In genomic region chr6:18261877-18262276, GRCh38 we compare ENCODE assay signal across 9 cellular contexts. TPM values are rescaled to one million over a fixed set of nuclear protein-coding genes. Genes with fewer than 3 reads are reported as not detected.
DNase-seq lines count a peak whose midpoint lies in the region; ATAC-seq and TF ChIP-seq lines count a peak whose summit lies in the region.
"Had no signal": no experiment of that assay in that cellular context is flagged by ENCODE, and none has a peak within 500 bp of the region (broad histone marks: within the 10 kb centered on the region; RNA-seq: fewer than 3 reads in every experiment).

No MANE protein-coding gene starts in this region.

- H3K4me3 Mint-ChIP-seq in Calu3 (ENCODE audit: low read depth, unreplicated experiment) = peak overlapping the region; percentile 79
- peak overlapping the region; percentile 99 for H3K4me3 Mint-ChIP-seq in activated naive CD8-positive, alpha-beta T cell treated with anti-CD3 and anti-CD28 coated beads for 36 hours
- peak overlapping the region; percentile 99 for H3K4me3 Mint-ChIP-seq in natural killer cell treated with Interleukin-12 subunit alpha and Interleukin-12 subunit beta and Interleukin-15 and Interleukin-18, amount 100 ng/mL, for 72 hours

- peaks cover 19% of the 10 kb centered on the region for H3K4me1 ChIP-seq in HUES48 (ENCODE audit: control insufficient read depth, insufficient read depth, low read length)

- no peak for ATAC-seq in natural killer cell treated with Interleukin-12 subunit alpha and Interleukin-12 subunit beta and Interleukin-15 and Interleukin-18, amount 100 ng/mL, for 72 hours
- ATAC-seq in sciatic nerve = no peak

- CTCF ChIA-PET in Calu3 (lab: Charles Lee) = no interaction called here

- H3K36me3 Mint-ChIP-seq in Calu3 (ENCODE audit: insufficient read depth, unreplicated experiment) = peaks cover 57% of the 10 kb centered on the region
- peaks cover 57% of the 10 kb centered on the region for H3K36me3 Mint-ChIP-seq in activated naive CD8-positive, alpha-beta T cell treated with anti-CD3 and anti-CD28 coated beads for 36 hours
- H3K36me3 Mint-ChIP-seq in natural killer cell treated with Interleukin-12 subunit alpha and Interleukin-12 subunit beta and Interleukin-15 and Interleukin-18, amount 100 ng/mL, for 72 hours = peaks cover 18% of the 10 kb centered on the region

- H3K9me3 ChIP-seq in HUES48 (ENCODE audit: control insufficient read depth, insufficient read depth, low read length) = no peaks in the 10 kb centered on the region

- peaks cover 38% of the 10 kb centered on the region for H3K4me1 Mint-ChIP-seq in Calu3 (ENCODE audit: low read depth, unreplicated experiment)
- H3K4me1 Mint-ChIP-seq in activated naive CD8-positive, alpha-beta T cell treated with anti-CD3 and anti-CD28 coated beads for 36 hours = peaks cover 48% of the 10 kb centered on the region
- peaks cover 49 to 53% of the 10 kb centered on the region in 2 donors for H3K4me1 Mint-ChIP-seq in natural killer cell treated with Interleukin-12 subunit alpha and Interleukin-12 subunit beta and Interleukin-15 and Interleukin-18, amount 100 ng/mL, for 72 hours (ENCODE audit: low read depth in 2 of 2)

- H3K27me3 ChIP-seq in HUES48 (ENCODE audit: control insufficient read depth, insufficient read depth, low read length) = no peaks in the 10 kb centered on the region

- no peaks in the 10 kb centered on the region for H3K27me3 Mint-ChIP-seq in Calu3 (ENCODE audit: unreplicated experiment)
- no peaks in the 10 kb centered on the region for H3K27me3 Mint-ChIP-seq in activated naive CD8-positive, alpha-beta T cell treated with anti-CD3 and anti-CD28 coated beads for 36 hours
- no peaks in the 10 kb centered on the region for H3K27me3 Mint-ChIP-seq in natural killer cell treated with Interleukin-12 subunit alpha and Interleukin-12 subunit beta and Interleukin-15 and Interleukin-18, amount 100 ng/mL, for 72 hours

- H3K9me3 Mint-ChIP-seq in Calu3 (ENCODE audit: low read depth, unreplicated experiment) = no peaks in the 10 kb centered on the region
- H3K9me3 Mint-ChIP-seq in activated naive CD8-positive, alpha-beta T cell treated with anti-CD3 and anti-CD28 coated beads for 36 hours = no peaks in the 10 kb centered on the region
- no peaks in the 10 kb centered on the region for H3K9me3 Mint-ChIP-seq in natural killer cell treated with Interleukin-12 subunit alpha and Interleukin-12 subunit beta and Interleukin-15 and Interleukin-18, amount 100 ng/mL, for 72 hours

- no peak overlapping the region for H3K9ac ChIP-seq in HUES48 (ENCODE audit: low read depth, low read length)

- no peak for TF ChIP-seq CTCF in Calu3 (IDR thresholded peaks at IDR 0.05; ENCODE audit: unreplicated experiment)

- peak overlapping the region; percentile 13 for H3K27ac ChIP-seq in HUES48 (ENCODE audit: low read depth, low read length)

- peak overlapping the region; percentile 83 for H3K27ac Mint-ChIP-seq in Calu3 (ENCODE audit: unreplicated experiment)
- peak overlapping the region; percentile 38 for H3K27ac Mint-ChIP-seq in activated naive CD8-positive, alpha-beta T cell treated with anti-CD3 and anti-CD28 coated beads for 36 hours
- peak overlapping the region; percentile 97 to 98 for H3K27ac Mint-ChIP-seq in natural killer cell treated with Interleukin-12 subunit alpha and Interleukin-12 subunit beta and Interleukin-15 and Interleukin-18, amount 100 ng/mL, for 72 hours

- peaks cover 47% of the 10 kb centered on the region for H3K36me3 ChIP-seq in HUES48 (ENCODE audit: control insufficient read depth, insufficient read depth, low read length)

- no TSS peak for BruUV-seq in Calu3 (replicated peaks; lab: Mats Ljungman, UMichigan)

- intact Hi-C loops in Calu3 (cut with micrococcal nuclease; ENCODE audit: unreplicated experiment) = loop anchor here (5.0 to 10.0 kb wide), 2 partner anchors 107 to 125 kb away; partner anchors contain the start of genes KDM1B, RNF144B and TPMT
- intact Hi-C loops in sciatic nerve (cut with DNase I) = no loop called here

- peak overlapping the region; percentile 91 for H3K4me3 ChIP-seq in HUES48 (ENCODE audit: low read depth, low read length)

- DNase-seq in Calu3 (no peak), NCI-H345 (lab: John Stamatoyannopoulos, UW) (no peak), sciatic nerve (ENCODE audit: low spot score) (no peak), NCI-H510A treated with DMSO at 0.1 percent for 48 hours (lab: John Stamatoyannopoulos, UW) (no peak)
- DNase-seq in activated naive CD8-positive, alpha-beta T cell treated with anti-CD3 and anti-CD28 coated beads for 36 hours = no peak
- no peak for DNase-seq in natural killer cell treated with Interleukin-12 subunit alpha and Interleukin-12 subunit beta and Interleukin-15 and Interleukin-18, amount 100 ng/mL, for 72 hours (ENCODE audit: low spot score)
- no peak for DNase-seq in stimulated activated CD8-positive, alpha-beta memory T cell treated with anti-CD3 and anti-CD28 coated beads, Interleukin-4, amount 100 ng/mL, for 48 hours
- DNase-seq: small intestine had no signal

RNA-seq across cellular contexts. Expression of gene DEK, which starts 2.5 kb away (rescaled TPM):
- 96.2 and 108 TPM in 2 replicates for total RNA-seq in Calu3 (2022)
- 100 to 1,000 TPM; 223 to 241 TPM for total RNA-seq in activated naive CD8-positive, alpha-beta T cell treated with anti-CD3 and anti-CD28 coated beads for 36 hours
- total RNA-seq in natural killer cell treated with Interleukin-12 subunit alpha and Interleukin-12 subunit beta and Interleukin-15 and Interleukin-18, amount 100 ng/mL, for 72 hours = 100 to 1,000 TPM; 105 to 152 TPM
- total RNA-seq in sciatic nerve = 85.3 TPM

Comparison
In these comparisons a context has a peak if more than half of its experiments do, and no peak if none do; other contexts are left out.
1. H3K27ac Mint-ChIP-seq: peak in every context shown above with its lines; median percentile 98 in natural killer cell treated with Interleukin-12 subunit alpha and Interleukin-12 subunit beta and Interleukin-15 and Interleukin-18, amount 100 ng/mL, for 72 hours; 83 in Calu3; 38 in activated naive CD8-positive, alpha-beta T cell treated with anti-CD3 and anti-CD28 coated beads for 36 hours.